ENCODE assay signal across 2 cellular contexts in the genomic region with DNA sequence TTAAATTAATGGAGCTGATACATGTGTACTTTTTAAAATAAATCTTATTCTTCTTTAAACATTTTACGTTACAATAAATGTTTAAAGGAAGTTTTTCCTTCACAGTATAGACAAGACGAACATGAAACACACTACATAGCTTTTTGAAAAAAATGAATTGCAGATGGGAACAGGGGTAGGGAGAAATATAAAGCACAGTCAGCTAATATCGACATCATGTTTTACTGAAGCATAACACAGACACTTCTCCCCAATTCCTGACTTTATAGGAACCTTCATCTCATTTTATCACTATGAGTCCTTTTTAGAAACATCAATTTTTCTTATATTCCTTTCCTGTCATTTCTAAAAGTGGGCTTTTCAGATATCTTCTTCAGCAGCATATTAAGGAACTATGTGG.
TF ChIP-seq lines count a peak whose summit lies in the region.

No MANE protein-coding gene starts in this region.

TF ChIP-seq in IMR-90, 13 proteins besides CTCF, POLR2A, EP300 and RAD21:
- TF ChIP-seq SMC3 (IDR thresholded peaks at IDR 0.05; ENCODE audit: low read depth, low read length) (no peak), MAZ (IDR thresholded peaks at IDR 0.05; ENCODE audit: borderline replicate concordance, low read depth, low read length) (no peak), RCOR1 (IDR thresholded peaks at IDR 0.05; ENCODE audit: insufficient replicate concordance, low read length) (no peak), CHD1 (IDR thresholded peaks at IDR 0.05; ENCODE audit: low read depth, low read length) (no peak), NFE2L2 (IDR thresholded peaks at IDR 0.05; ENCODE audit: low read depth, low read length) (no peak), CEBPB (IDR thresholded peaks at IDR 0.05; ENCODE audit: low read depth, low read length) (no peak), MAFK (IDR thresholded peaks at IDR 0.05; ENCODE audit: low read depth, low read length) (peak; percentile 71), BHLHE40 (IDR thresholded peaks at IDR 0.05; ENCODE audit: low read depth, low read length) (no peak)
- TF ChIP-seq, protein P1, sequence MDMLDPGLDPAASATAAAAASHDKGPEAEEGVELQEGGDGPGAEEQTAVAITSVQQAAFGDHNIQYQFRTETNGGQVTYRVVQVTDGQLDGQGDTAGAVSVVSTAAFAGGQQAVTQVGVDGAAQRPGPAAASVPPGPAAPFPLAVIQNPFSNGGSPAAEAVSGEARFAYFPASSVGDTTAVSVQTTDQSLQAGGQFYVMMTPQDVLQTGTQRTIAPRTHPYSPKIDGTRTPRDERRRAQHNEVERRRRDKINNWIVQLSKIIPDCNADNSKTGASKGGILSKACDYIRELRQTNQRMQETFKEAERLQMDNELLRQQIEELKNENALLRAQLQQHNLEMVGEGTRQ (IDR thresholded peaks at IDR 0.05; ENCODE audit: low read depth, low read length): no peak

TF ChIP-seq in K562, 482 proteins besides CTCF, POLR2A, EP300 and RAD21:
- no peak for TF ChIP-seq ZNF3 (CRISPR knock-in tag; IDR thresholded peaks at IDR 0.05)
- TF ChIP-seq MAFF (IDR thresholded peaks at IDR 0.05; ENCODE audit: low read length): peak; percentile 80
- TF ChIP-seq, protein P2, sequence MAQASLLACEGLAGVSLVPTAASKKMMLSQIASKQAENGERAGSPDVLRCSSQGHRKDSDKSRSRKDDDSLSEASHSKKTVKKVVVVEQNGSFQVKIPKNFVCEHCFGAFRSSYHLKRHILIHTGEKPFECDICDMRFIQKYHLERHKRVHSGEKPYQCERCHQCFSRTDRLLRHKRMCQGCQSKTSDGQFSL (CRISPR knock-in tag; IDR thresholded peaks at IDR 0.05): no peak
- TF ChIP-seq, protein P2 (tag; IDR thresholded peaks at IDR 0.05): no peak
- TF ChIP-seq MAFK (IDR thresholded peaks at IDR 0.05; ENCODE audit: low read length): peak; percentile 74
- TF ChIP-seq, protein P3, sequence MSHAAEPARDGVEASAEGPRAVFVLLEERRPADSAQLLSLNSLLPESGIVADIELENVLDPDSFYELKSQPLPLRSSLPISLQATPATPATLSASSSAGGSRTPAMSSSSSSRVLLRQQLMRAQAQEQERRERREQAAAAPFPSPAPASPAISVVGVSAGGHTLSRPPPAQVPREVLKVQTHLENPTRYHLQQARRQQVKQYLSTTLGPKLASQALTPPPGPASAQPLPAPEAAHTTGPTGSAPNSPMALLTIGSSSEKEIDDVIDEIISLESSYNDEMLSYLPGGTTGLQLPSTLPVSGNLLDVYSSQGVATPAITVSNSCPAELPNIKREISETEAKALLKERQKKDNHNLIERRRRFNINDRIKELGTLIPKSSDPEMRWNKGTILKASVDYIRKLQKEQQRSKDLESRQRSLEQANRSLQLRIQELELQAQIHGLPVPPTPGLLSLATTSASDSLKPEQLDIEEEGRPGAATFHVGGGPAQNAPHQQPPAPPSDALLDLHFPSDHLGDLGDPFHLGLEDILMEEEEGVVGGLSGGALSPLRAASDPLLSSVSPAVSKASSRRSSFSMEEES (CRISPR knock-in tag; IDR thresholded peaks at IDR 0.05): no peak
- peak; percentile 46; the same call in 1 of the 2 replicates for TF ChIP-seq MAFG (tag; conservative IDR thresholded peaks at IDR 0.05)
- peak; percentile 66 for TF ChIP-seq C11orf30 (IDR thresholded peaks at IDR 0.05; ENCODE audit: low read depth)
- no peak for TF ChIP-seq TSC22D4 (tag; IDR thresholded peaks at IDR 0.05)
- peak; percentile 78 for TF ChIP-seq ZNF316 (IDR thresholded peaks at IDR 0.05)
